10 cellular contexts compared by ENCODE assay signal in the genomic region with DNA sequence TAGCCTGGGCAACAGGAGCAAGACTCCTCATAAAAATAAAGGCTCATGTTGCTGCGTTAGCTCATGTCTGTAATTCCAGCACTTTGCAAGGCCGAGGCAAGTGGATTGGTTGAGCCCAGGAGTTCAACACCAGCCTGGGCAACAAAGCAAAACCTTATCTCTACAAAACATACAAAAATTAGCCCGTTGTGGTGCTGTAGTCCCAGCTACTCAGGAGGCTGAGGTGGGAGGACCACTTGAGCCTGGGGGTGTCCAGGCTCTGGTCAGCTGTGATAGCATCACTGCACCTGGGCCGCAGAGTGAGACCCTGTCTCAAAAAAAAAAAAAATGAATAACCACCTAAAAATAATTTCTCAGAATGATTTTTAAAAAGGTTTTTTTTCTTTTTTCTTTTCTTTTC. TPM values are rescaled to one million over a fixed set of nuclear protein-coding genes. Genes with fewer than 3 reads are reported as not detected.
"Had no signal": no experiment of that assay in that cellular context is flagged by ENCODE, and none has a peak within 500 bp of the region (broad histone marks: within the 10 kb centered on the region; RNA-seq: fewer than 3 reads in every experiment).

No MANE protein-coding gene starts in this region.

- DNase-seq: GM23248, GOT3, H7, H9, HCEC 1CT, HFFc6 had no signal

- H3K27ac ChIP-seq: GM23248 had no signal

- H3K4me3 Mint-ChIP-seq: GM23338, H9, HFFc6 had no signal

- H3K4me3 ChIP-seq: GM23248, GM23338 had no signal

- ATAC-seq: GM23338, HCT116 had no signal

- H3K4me2 ChIP-seq: GM23338 had no signal

- H3K27ac Mint-ChIP-seq: GM23338, H9, HFFc6 had no signal

- H2AFZ ChIP-seq: GM23248, GM23338 had no signal

- H3K9me3 Mint-ChIP-seq: HFFc6 had no signal

- FAIRE-seq: H1, H54 had no signal

- H3K9ac ChIP-seq: GM23248 had no signal

RNA-seq across cellular contexts. Expression of a gene that starts 12.0 kb away (rescaled TPM):
- polyA plus RNA-seq: GM23338 had no signal
